34 cellular contexts compared by ENCODE assay signal in the genomic region with DNA sequence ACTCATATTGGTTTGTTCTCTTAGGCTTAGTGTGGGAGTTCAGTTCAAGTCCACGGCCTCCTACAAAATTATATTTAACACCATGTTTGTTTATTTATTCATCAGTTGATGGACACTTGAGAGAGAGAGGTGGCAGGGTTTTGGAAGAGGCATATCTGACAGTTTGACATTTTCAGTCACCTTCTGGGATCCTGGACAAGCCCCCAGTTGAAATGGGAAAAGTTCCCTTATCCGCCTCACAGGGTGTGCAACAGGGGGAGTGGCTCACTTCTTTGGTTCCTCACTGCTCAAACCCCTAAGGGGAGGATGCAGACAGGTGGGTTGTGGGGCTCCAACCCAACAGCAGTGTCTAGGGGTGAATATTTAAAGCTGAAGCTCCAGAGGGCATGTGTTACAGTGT. TPM values are rescaled to one million over a fixed set of nuclear protein-coding genes. Genes with fewer than 3 reads are reported as not detected.
"Had no signal": no experiment of that assay in that cellular context is flagged by ENCODE, and none has a peak within 500 bp of the region (broad histone marks: within the 10 kb centered on the region; RNA-seq: fewer than 3 reads in every experiment).

No MANE protein-coding gene starts in this region.

- H3K4me1 ChIP-seq: heart left ventricle, left lung, lower lobe of right lung, prostate gland, stomach, testis, thyroid gland, transverse colon, upper lobe of left lung had no signal

- FAIRE-seq: islet of Langerhans, kidney had no signal

- H3K4me3 ChIP-seq: heart left ventricle, left lung, lower lobe of right lung, ovary, prostate gland, skin epidermis, stomach, testis, thyroid gland, transverse colon, upper lobe of left lung had no signal

- H3K27ac ChIP-seq: heart left ventricle, left lung, lower lobe of right lung, neutrophil, ovary, prostate gland, skin epidermis, stomach, testis, thyroid gland, transverse colon, upper lobe of left lung had no signal

- H3K27me3 Mint-ChIP-seq: naive thymus-derived CD8-positive, alpha-beta T cell; stimulated activated naive B cell treated with anti-CD40 and anti-IgM and Interleukin-4, amounts not matched to agents 10 μg/mL and 1 μg/mL and 100 μg/mL, for 72 hours had no signal

- H3K9me3 ChIP-seq: prostate gland, testis, thyroid gland had no signal

- H3K36me3 ChIP-seq: heart left ventricle, left lung, lower lobe of right lung, neutrophil, ovary, prostate gland, stomach, thyroid gland, transverse colon, upper lobe of left lung had no signal

- DNase-seq: heart left ventricle; hypothalamus; immature natural killer cell; kidney; left colon; left lung; lower lobe of right lung; mammary epithelial cell; midbrain; naive thymus-derived CD8-positive, alpha-beta T cell; occipital lobe; ovary; retina; right cardiac atrium; stimulated activated CD4-positive, alpha-beta T cell treated with anti-CD3 and anti-CD28 coated beads, Interleukin-12 subunit alpha, Interleukin-12 subunit beta, amount 100 ng/mL, for 4 hours; stimulated activated CD4-positive, alpha-beta T cell treated with anti-CD3 and anti-CD28 coated beads, Interleukin-15, amount 100 ng/mL, for 24 hours; stimulated activated CD4-positive, alpha-beta T cell treated with anti-CD3 and anti-CD28 coated beads, Interleukin-2, amount 100 ng/mL, for 24 hours; stimulated activated CD4-positive, alpha-beta T cell treated with anti-CD3 and anti-CD28 coated beads, Interleukin-4, amount 100 ng/mL, for 1 hour; stimulated activated naive B cell treated with anti-CD40 and anti-IgM and Interleukin-4, amounts not matched to agents 10 μg/mL and 1 μg/mL and 100 μg/mL, for 72 hours; stimulated activated naive CD8-positive, alpha-beta T cell treated with anti-CD3 and anti-CD28 coated beads, Interleukin-15, Interleukin-2, amounts not matched to agents 100 U/mL and 50 U/mL, for 24 hours; stomach; testis; thyroid gland; transverse colon; upper lobe of left lung had no signal

- H3K27me3 ChIP-seq: heart left ventricle, left lung, neutrophil, ovary, stomach, testis, thyroid gland, transverse colon, upper lobe of left lung had no signal

- H3K4me1 Mint-ChIP-seq: immature natural killer cell; naive thymus-derived CD8-positive, alpha-beta T cell; nephron had no signal

- H3K27ac Mint-ChIP-seq: immature natural killer cell; naive thymus-derived CD8-positive, alpha-beta T cell; nephron; stimulated activated naive B cell treated with anti-CD40 and anti-IgM and Interleukin-4, amounts not matched to agents 10 μg/mL and 1 μg/mL and 100 μg/mL, for 72 hours had no signal

- H3K4me3 Mint-ChIP-seq: immature natural killer cell; naive thymus-derived CD8-positive, alpha-beta T cell; nephron; neural crest cell; stimulated activated naive B cell treated with anti-CD40 and anti-IgM and Interleukin-4, amounts not matched to agents 10 μg/mL and 1 μg/mL and 100 μg/mL, for 72 hours had no signal

RNA-seq across cellular contexts. Expression of gene TNFSF18, which starts 52.3 kb away (rescaled TPM):
- total RNA-seq: kidney; mammary epithelial cell; mesenteric fat pad; naive thymus-derived CD8-positive, alpha-beta T cell; neural crest cell; prostate gland; right cardiac atrium; stomach; thyroid gland; transverse colon had no signal
- polyA plus RNA-seq: immature natural killer cell; liver; naive thymus-derived CD8-positive, alpha-beta T cell; ovary; right cardiac atrium; urinary bladder had no signal
